In genomic region chr3:16264174-16264707, GRCh38 we compare ENCODE assay signal across 8 cellular contexts. TPM values are rescaled to one million over a fixed set of nuclear protein-coding genes. Genes with fewer than 3 reads are reported as not detected.
DNase-seq lines count a peak whose midpoint lies in the region; ATAC-seq and TF ChIP-seq lines count a peak whose summit lies in the region.

No MANE protein-coding gene starts in this region.

- peak overlapping the region; percentile 97 for H3K4me3 Mint-ChIP-seq in activated naive CD4-positive, alpha-beta T cell treated with anti-CD3 and anti-CD28 coated beads, Interleukin-2, amount 10 ng/mL, durations not matched to agents 7 days and 5 days

- peaks cover 11% of the 10 kb centered on the region for H3K36me3 Mint-ChIP-seq in activated naive CD4-positive, alpha-beta T cell treated with anti-CD3 and anti-CD28 coated beads, Interleukin-2, amount 10 ng/mL, durations not matched to agents 7 days and 5 days

- no peaks in the 10 kb centered on the region for H3K27me3 ChIP-seq in effector memory CD4-positive, alpha-beta T cell (replicated peaks; ENCODE audit: control insufficient read depth, insufficient read depth, low read length, poor library complexity, severe bottlenecking)

- CTCF ChIA-PET in activated naive CD4-positive, alpha-beta T cell treated with anti-CD3 and anti-CD28 coated beads, Interleukin-2, amount 10 ng/mL, durations not matched to agents 7 days and 5 days (lab: Charles Lee) = interaction anchor here (0.6 to 5.7 kb wide), 10 partner anchors 10 to 252 kb away, joined by 3 to 46 read pairs (median 4); no protein-coding TSS in a partner anchor

- no peaks in the 10 kb centered on the region for H3K9me3 ChIP-seq in effector memory CD4-positive, alpha-beta T cell (ENCODE audit: control insufficient read depth, low read length)

- no peaks in the 10 kb centered on the region for H3K27me3 Mint-ChIP-seq in activated naive CD4-positive, alpha-beta T cell treated with anti-CD3 and anti-CD28 coated beads, Interleukin-2, amount 10 ng/mL, durations not matched to agents 7 days and 5 days

- peak overlapping the region; percentile 64 for H3K4me3 ChIP-seq in effector memory CD4-positive, alpha-beta T cell (ENCODE audit: insufficient read depth, low read depth, low read length, poor library complexity, severe bottlenecking)

- H3K9me3 Mint-ChIP-seq in activated naive CD4-positive, alpha-beta T cell treated with anti-CD3 and anti-CD28 coated beads, Interleukin-2, amount 10 ng/mL, durations not matched to agents 7 days and 5 days = no peaks in the 10 kb centered on the region

- no peak for TF ChIP-seq CTCF in omental fat pad (IDR thresholded peaks at IDR 0.05)

- no peak for DNase-seq in activated naive CD4-positive, alpha-beta T cell treated with anti-CD3 and anti-CD28 coated beads, Interleukin-2, amount 10 ng/mL, durations not matched to agents 7 days and 5 days
- DNase-seq in activated naive CD4-positive, alpha-beta T cell treated with Interleukin-2 at 50 U/mL for 16 hours = no peak
- peak; percentile 1 for DNase-seq in NCI-H226
- peak in 1 of 3 donors; percentile 8 for DNase-seq in effector memory CD4-positive, alpha-beta T cell
- no peak for DNase-seq in omental fat pad (ENCODE audit: low spot score)
- DNase-seq in NK-92 treated with Interleukin-12 subunit alpha and Interleukin-12 subunit beta, amount 100 ng/mL, for 24 hours (lab: John Stamatoyannopoulos, UW) = no peak
- DNase-seq in middle frontal gyrus (ENCODE audit: extremely low spot score, low spot score) = no peak

- peaks cover 4% of the 10 kb centered on the region for H3K4me1 ChIP-seq in effector memory CD4-positive, alpha-beta T cell (ENCODE audit: control insufficient read depth, insufficient read depth, low read length, poor library complexity, severe bottlenecking)

- ATAC-seq in omental fat pad (ENCODE audit: low FRiP score) = peak; percentile 77
- no peak for ATAC-seq in HG02970 (IDR thresholded peaks at IDR 0.05; ENCODE audit: low FRiP score, unreplicated experiment)

- peaks cover 12% of the 10 kb centered on the region for H3K36me3 ChIP-seq in effector memory CD4-positive, alpha-beta T cell (ENCODE audit: control insufficient read depth, insufficient read depth, low read length)

- H3K27ac Mint-ChIP-seq in activated naive CD4-positive, alpha-beta T cell treated with anti-CD3 and anti-CD28 coated beads, Interleukin-2, amount 10 ng/mL, durations not matched to agents 7 days and 5 days = peak overlapping the region; percentile 96

- peak overlapping the region; percentile 87 for H3K27ac ChIP-seq in effector memory CD4-positive, alpha-beta T cell (ENCODE audit: insufficient read depth, low read length, poor library complexity, severe bottlenecking)

- H3K4me1 Mint-ChIP-seq in activated naive CD4-positive, alpha-beta T cell treated with anti-CD3 and anti-CD28 coated beads, Interleukin-2, amount 10 ng/mL, durations not matched to agents 7 days and 5 days = peaks cover 44% of the 10 kb centered on the region

RNA-seq across cellular contexts. Expression of gene DPH3, which starts 0.5 kb away (rescaled TPM):
- 10 to 100 TPM; 16.7 to 33.7 (median 30.4) TPM for total RNA-seq in omental fat pad

RNA-seq across cellular contexts. Expression of gene OXNAD1, which starts 0.8 kb away (rescaled TPM):
- 10 to 100 TPM; 13.7 to 21.3 (median 15.2) TPM for total RNA-seq in omental fat pad
